In the genomic region with DNA sequence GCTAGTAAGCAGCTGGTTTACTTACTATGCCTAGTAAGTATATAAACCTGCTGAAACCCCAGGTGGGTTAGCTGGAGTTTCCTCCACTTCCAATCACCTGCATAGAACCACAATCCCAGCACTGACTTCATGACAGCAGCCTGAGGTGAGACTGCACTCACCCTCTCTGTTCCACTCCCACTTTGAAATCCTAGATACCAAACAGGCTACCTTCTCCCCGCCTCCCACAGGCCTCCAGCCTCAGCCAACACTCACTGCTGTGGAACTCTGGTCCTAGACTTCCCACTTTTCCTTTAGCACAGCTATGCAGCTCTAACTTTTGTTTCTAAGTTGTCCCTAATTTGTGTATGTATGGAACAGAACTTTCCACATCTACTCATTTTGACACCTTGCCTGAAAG, we compare ENCODE assay signal across 20 cellular contexts.
DNase-seq lines count a peak whose midpoint lies in the region; ATAC-seq, FAIRE-seq and TF ChIP-seq lines count a peak whose summit lies in the region.
"Had no signal": no experiment of that assay in that cellular context is flagged by ENCODE, and none has a peak within 500 bp of the region (broad histone marks: within the 10 kb centered on the region; RNA-seq: fewer than 3 reads in every experiment).

No MANE protein-coding gene starts in this region.

- H3K23ac ChIP-seq in IMR-90 (ENCODE audit: low read depth, low read length) = no peak overlapping the region

- in situ Hi-C loops in IMR-90 (cut with MboI; ENCODE audit: low sequenced_read_pairs) = no loop called here

- H3K4me3 ChIP-seq in IMR-90 (ENCODE audit: insufficient read depth, low read depth, low read length) = no peak overlapping the region
- no peak overlapping the region for H3K4me3 ChIP-seq in endodermal cell (ENCODE audit: low read length)
- no peak overlapping the region for H3K4me3 ChIP-seq in neural progenitor cell
- H3K4me3 ChIP-seq: BLaER1 treated with 17β-estradiol and CSF1 and Interleukin-3, amounts not matched to agents 10 nM and 100 nM; HAP-1 had no signal

- H2AFZ ChIP-seq in IMR-90 (replicated peaks; ENCODE audit: low read length, poor library complexity) (peak overlapping the region; percentile 5), neural progenitor cell (replicated peaks) (peak overlapping the region; percentile 55)

- dilution Hi-C loops in IMR-90 (cut with HindIII; ENCODE audit: low sequenced_read_pairs, unreplicated experiment) = no loop called here

- no CpG with 5 or more reads among the region's 1 CpG for WGBS in IMR-90 (ENCODE audit: extremely low coverage in 2 of 2, insufficient read length in 1 of 2), 2 experiments
- 70% methylated on average over 1 of the region's 1 CpG; no CpG with 5 or more reads in 1 of the 2 experiments for WGBS in endodermal cell (ENCODE audit: insufficient coverage in 1 of 2, insufficient read length in 1 of 2), 2 experiments

- H3K27ac Mint-ChIP-seq in endodermal cell (no peak overlapping the region), neural progenitor cell (peak overlapping the region; percentile 25)
- H3K27ac Mint-ChIP-seq: CD4-positive, alpha-beta T cell had no signal

- H3K9me1 ChIP-seq in IMR-90 (ENCODE audit: insufficient read depth, low read length) = no peaks in the 10 kb centered on the region

- no peak for TF ChIP-seq POLR2A in GM12891 (IDR thresholded peaks at IDR 0.05; ENCODE audit: low read depth, low read length)
- no peak for TF ChIP-seq POLR2A in IMR-90 (IDR thresholded peaks at IDR 0.05; ENCODE audit: low read depth, low read length)

- no peaks in the 10 kb centered on the region for H3K79me2 ChIP-seq in neural progenitor cell (ENCODE audit: low read depth)

- POLR2A ChIA-PET in IMR-90 (lab: Charles Lee; ENCODE audit: unreplicated experiment) = no interaction called here

- peak; percentile 26 for FAIRE-seq in GM12891 (lab: Jason Lieb, UNC)
- FAIRE-seq: D721Med, G401.6, GM12892 had no signal

- intact Hi-C loops in IMR-90 (cut with micrococcal nuclease) = no loop called here

- H2BK20ac ChIP-seq in IMR-90 (ENCODE audit: low read depth, low read length) = no peak overlapping the region

- no peak overlapping the region for H3K18ac ChIP-seq in IMR-90 (ENCODE audit: low read depth, low read length)

- H3K4me3 Mint-ChIP-seq in endodermal cell (no peak overlapping the region), neural progenitor cell (no peak overlapping the region)
- H3K4me3 Mint-ChIP-seq: CD4-positive, alpha-beta T cell had no signal

- no peak overlapping the region for H2BK5ac ChIP-seq in IMR-90 (ENCODE audit: low read depth, low read length, poor library complexity, severe bottlenecking)

- H2BK120ac ChIP-seq in IMR-90 (ENCODE audit: low read depth, low read length) = no peak overlapping the region

- no peak for TF ChIP-seq RAD21 in IMR-90 (IDR thresholded peaks at IDR 0.05; ENCODE audit: low read length)

- H4K8ac ChIP-seq in IMR-90 (ENCODE audit: low read depth in 2 of 2, low read length in 2 of 2) = no peak overlapping the region

- H4K20me1 ChIP-seq in IMR-90 (ENCODE audit: insufficient read depth, low read length) (no peaks in the 10 kb centered on the region), neural progenitor cell (ENCODE audit: low read depth) (no peaks in the 10 kb centered on the region)
- H4K20me1 ChIP-seq: BLaER1 treated with 17β-estradiol and CSF1 and Interleukin-3, amounts not matched to agents 10 nM and 100 nM had no signal

- no peaks in the 10 kb centered on the region for H3K79me1 ChIP-seq in IMR-90 (ENCODE audit: low read depth in 1 of 2, low read length in 2 of 2)

- no peaks in the 10 kb centered on the region for H3K4me1 Mint-ChIP-seq in endodermal cell
- H3K4me1 Mint-ChIP-seq in neural progenitor cell = no peaks in the 10 kb centered on the region

- H3K27me3 Mint-ChIP-seq in endodermal cell (ENCODE audit: insufficient read depth) = no peaks in the 10 kb centered on the region
- H3K27me3 Mint-ChIP-seq in neural progenitor cell (ENCODE audit: insufficient read depth, low read depth) = peaks cover 2% of the 10 kb centered on the region
- H3K27me3 Mint-ChIP-seq: CD4-positive, alpha-beta T cell had no signal

- H3K4ac ChIP-seq in IMR-90 (ENCODE audit: low read depth, low read length) = no peak overlapping the region

- no peak overlapping the region for H4K91ac ChIP-seq in IMR-90 (ENCODE audit: insufficient read depth, low read depth, low read length)

- no peak overlapping the region for H2AK5ac ChIP-seq in IMR-90 (ENCODE audit: low read depth, low read length)

- H3K56ac ChIP-seq in IMR-90 (ENCODE audit: extremely low read depth, insufficient read depth, low read length) = no peak overlapping the region

- no peaks in the 10 kb centered on the region for H3K36me3 ChIP-seq in IMR-90 (ENCODE audit: control insufficient read depth, insufficient read depth, low read length)
- no peaks in the 10 kb centered on the region for H3K36me3 ChIP-seq in endodermal cell (ENCODE audit: control insufficient read depth, insufficient read depth, low read length)
- no peaks in the 10 kb centered on the region for H3K36me3 ChIP-seq in neural progenitor cell
- H3K36me3 ChIP-seq: BLaER1 treated with 17β-estradiol and CSF1 and Interleukin-3, amounts not matched to agents 10 nM and 100 nM; HAP-1 had no signal

- H4K5ac ChIP-seq in IMR-90 (ENCODE audit: low read depth, low read length) = no peak overlapping the region

- H3K27me3 ChIP-seq in IMR-90 (ENCODE audit: control insufficient read depth, insufficient read depth, low read length) (peaks cover 3% of the 10 kb centered on the region), endodermal cell (ENCODE audit: control insufficient read depth, insufficient read depth, low read length, poor library complexity, severe bottlenecking) (no peaks in the 10 kb centered on the region), neural progenitor cell (no peaks in the 10 kb centered on the region)
- H3K27me3 ChIP-seq: BLaER1 treated with 17β-estradiol and CSF1 and Interleukin-3, amounts not matched to agents 10 nM and 100 nM had no signal

- CTCF ChIA-PET in IMR-90 (lab: Yijun Ruan, JAX) = no interaction called here

- DNase-seq in GM12891 (ENCODE audit: insufficient read length, low spot score) (no peak), IMR-90 (no peak), endodermal cell (peak; percentile 48), neural progenitor cell (ENCODE audit: low spot score) (no peak), COLO829 (ENCODE audit: low spot score) (no peak), OCI-M1 (lab: John Stamatoyannopoulos, UW) (no peak), CD1c-positive myeloid dendritic cell (ENCODE audit: extremely low spot score) (no peak)
- DNase-seq: ACHN; CD4-positive, alpha-beta T cell; DMS153; DMS79 treated with DMSO at 0.1 percent for 48 hours; EL; GOT3; KBM-7 had no signal

- no peak overlapping the region for H2BK15ac ChIP-seq in IMR-90 (ENCODE audit: low read depth, low read length)

- no peak for TF ChIP-seq CTCF in IMR-90 (conservative IDR thresholded peaks at IDR 0.05; ENCODE audit: low read depth, low read length)
- TF ChIP-seq CTCF in endodermal cell (conservative IDR thresholded peaks at IDR 0.05) = no peak
- no peak for TF ChIP-seq CTCF in neural progenitor cell (IDR thresholded peaks at IDR 0.05)

- H3K9ac ChIP-seq in IMR-90 (ENCODE audit: low read depth, low read length) (no peak overlapping the region), endodermal cell (ENCODE audit: extremely low read depth, low read length, poor library complexity, severe bottlenecking) (no peak overlapping the region), neural progenitor cell (no peak overlapping the region)
- H3K9ac ChIP-seq: BLaER1 treated with 17β-estradiol and CSF1 and Interleukin-3, amounts not matched to agents 10 nM and 100 nM had no signal

- no peaks in the 10 kb centered on the region for H3K9me3 ChIP-seq in IMR-90 (ENCODE audit: control insufficient read depth, insufficient read depth, low read length)
- no peaks in the 10 kb centered on the region for H3K9me3 ChIP-seq in endodermal cell (ENCODE audit: control insufficient read depth, low read length)
- no peaks in the 10 kb centered on the region for H3K9me3 ChIP-seq in neural progenitor cell (ENCODE audit: low read depth)
- H3K9me3 ChIP-seq: BLaER1 treated with 17β-estradiol and CSF1 and Interleukin-3, amounts not matched to agents 10 nM and 100 nM; HAP-1 had no signal

- no peak overlapping the region for H2AK9ac ChIP-seq in IMR-90 (replicated peaks; ENCODE audit: low read depth, low read length, poor library complexity)

- BruUV-seq in IMR-90 (replicated peaks; lab: Mats Ljungman, UMichigan) = no TSS peak

- no peak for ATAC-seq in IMR-90 (ENCODE audit: low read depth)

- H3F3A ChIP-seq in neural progenitor cell (ENCODE audit: low read depth) = no peaks in the 10 kb centered on the region

- H3K36me3 Mint-ChIP-seq in endodermal cell (ENCODE audit: low read depth) (no peaks in the 10 kb centered on the region), neural progenitor cell (no peaks in the 10 kb centered on the region)

- H3K27ac ChIP-seq in IMR-90 (ENCODE audit: insufficient read depth, low read length) (no peak overlapping the region), endodermal cell (ENCODE audit: low read depth, low read length) (no peak overlapping the region), neural progenitor cell (no peak overlapping the region)
- H3K27ac ChIP-seq: BLaER1 treated with 17β-estradiol and CSF1 and Interleukin-3, amounts not matched to agents 10 nM and 100 nM; HL-60 had no signal

- no peaks in the 10 kb centered on the region for H3K9me3 Mint-ChIP-seq in endodermal cell
- H3K9me3 Mint-ChIP-seq in neural progenitor cell = no peaks in the 10 kb centered on the region
- H3K9me3 Mint-ChIP-seq: CD4-positive, alpha-beta T cell had no signal

- H3K14ac ChIP-seq in IMR-90 (replicated peaks; ENCODE audit: low read depth, low read length) = no peak overlapping the region

- H3K4me1 ChIP-seq in IMR-90 (ENCODE audit: control insufficient read depth, insufficient read depth, low read length) (no peaks in the 10 kb centered on the region), endodermal cell (ENCODE audit: control insufficient read depth, insufficient read depth, low read length) (no peaks in the 10 kb centered on the region), neural progenitor cell (no peaks in the 10 kb centered on the region)
- H3K4me1 ChIP-seq: BLaER1 treated with 17β-estradiol and CSF1 and Interleukin-3, amounts not matched to agents 10 nM and 100 nM; HAP-1 had no signal

- H3K4me2 ChIP-seq in IMR-90 (ENCODE audit: low read depth, low read length) (no peak overlapping the region), neural progenitor cell (no peak overlapping the region)
- H3K4me2 ChIP-seq: BLaER1 treated with 17β-estradiol and CSF1 and Interleukin-3, amounts not matched to agents 10 nM and 100 nM had no signal

TF ChIP-seq in GM12891, 5 proteins besides CTCF, POLR2A, EP300 and RAD21 (continues in another document):
- TF ChIP-seq SPI1 (IDR thresholded peaks at IDR 0.05; ENCODE audit: low read depth, low read length) (no peak), POLR2AphosphoS5 (IDR thresholded peaks at IDR 0.05; ENCODE audit: low read depth, low read length) (no peak), PAX5 (IDR thresholded peaks at IDR 0.05; ENCODE audit: insufficient read depth, low read length, severe bottlenecking) (no peak)

TF ChIP-seq in IMR-90, 13 proteins besides CTCF, POLR2A, EP300 and RAD21 (continues in another document):
- TF ChIP-seq MXI1 (IDR thresholded peaks at IDR 0.05; ENCODE audit: borderline replicate concordance, low read depth, low read length) = no peak
- no peak for TF ChIP-seq RCOR1 (IDR thresholded peaks at IDR 0.05; ENCODE audit: insufficient replicate concordance, low read length)
- TF ChIP-seq BHLHE40 (IDR thresholded peaks at IDR 0.05; ENCODE audit: low read depth, low read length) = no peak
